In the genomic region with DNA sequence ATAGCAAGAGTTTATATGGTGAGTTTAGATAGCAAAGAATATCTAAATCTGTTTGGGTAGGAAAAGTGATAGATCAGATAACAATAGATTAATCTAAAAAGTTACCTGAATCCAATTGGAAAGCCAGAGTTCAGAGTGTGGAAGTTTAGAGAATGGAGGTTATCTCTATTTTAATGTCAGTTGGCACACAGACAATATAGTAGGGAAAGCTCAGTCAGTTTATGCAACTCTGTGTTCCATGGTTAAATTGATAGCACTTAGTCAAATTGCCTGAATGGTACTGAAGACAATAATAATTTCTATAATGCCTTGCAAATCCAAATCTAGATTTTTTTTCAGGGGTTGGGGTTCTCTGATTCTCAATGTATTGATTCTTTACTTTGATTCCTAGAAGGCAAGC, we compare ENCODE assay signal across 25 cellular contexts.
"Had no signal": no experiment of that assay in that cellular context is flagged by ENCODE, and none has a peak within 500 bp of the region (broad histone marks: within the 10 kb centered on the region; RNA-seq: fewer than 3 reads in every experiment).

No MANE protein-coding gene starts in this region.

- H3K27me3 ChIP-seq: colonic mucosa, dorsolateral prefrontal cortex, esophagus muscularis mucosa, esophagus squamous epithelium, foreskin keratinocyte, gastrocnemius medialis, gastroesophageal sphincter, heart right ventricle had no signal

- ATAC-seq: effector memory CD8-positive, alpha-beta T cell; esophagus mucosa; foreskin keratinocyte; gastrocnemius medialis; gastroesophageal sphincter; heart left ventricle; heart right ventricle had no signal

- H3K27me3 Mint-ChIP-seq: dendritic cell treated with granulocyte-macrophage colony-stimulating factor and Interleukin-4, amounts not matched to agents 40 ng/mL and 50 ng/mL, for 4 days; effector memory CD8-positive, alpha-beta T cell had no signal

- H3K27ac Mint-ChIP-seq: dendritic cell treated with granulocyte-macrophage colony-stimulating factor and Interleukin-4, amounts not matched to agents 40 ng/mL and 50 ng/mL, for 4 days; effector memory CD8-positive, alpha-beta T cell; endodermal cell had no signal

- H3K4me1 ChIP-seq: colonic mucosa, esophagus muscularis mucosa, gastrocnemius medialis, gastroesophageal sphincter, heart left ventricle, heart right ventricle had no signal

- H3K4me3 ChIP-seq: colonic mucosa, coronary artery, dorsolateral prefrontal cortex, esophagus muscularis mucosa, esophagus squamous epithelium, gastrocnemius medialis, gastroesophageal sphincter, heart left ventricle, heart right ventricle had no signal

- H3K27ac ChIP-seq: colonic mucosa, coronary artery, dorsolateral prefrontal cortex, epithelial cell of prostate, esophagus muscularis mucosa, esophagus squamous epithelium, gastrocnemius medialis, gastroesophageal sphincter, heart left ventricle, heart right ventricle had no signal

- H3K9me3 Mint-ChIP-seq: dendritic cell treated with granulocyte-macrophage colony-stimulating factor and Interleukin-4, amounts not matched to agents 40 ng/mL and 50 ng/mL, for 4 days; effector memory CD8-positive, alpha-beta T cell; endodermal cell had no signal

- H3K9me3 ChIP-seq: colonic mucosa, esophagus muscularis mucosa, esophagus squamous epithelium, gastrocnemius medialis, gastroesophageal sphincter, heart left ventricle, heart right ventricle had no signal

- H3K36me3 ChIP-seq: colonic mucosa, esophagus muscularis mucosa, esophagus squamous epithelium, gastrocnemius medialis, gastroesophageal sphincter, heart left ventricle, heart right ventricle had no signal

- DNase-seq: colonic mucosa; cortex of kidney; dermis blood vessel endothelial cell; dorsolateral prefrontal cortex; effector CD4-positive, alpha-beta T cell; effector CD8-positive, alpha-beta T cell; effector memory CD4-positive, alpha-beta T cell; effector memory CD8-positive, alpha-beta T cell; endodermal cell; erythroblast; esophagus squamous epithelium; foreskin fibroblast; foreskin keratinocyte; foreskin melanocyte; gastrocnemius medialis; glutamatergic neuron; head of caudate nucleus; heart left ventricle; heart right ventricle had no signal

- H3K4me3 Mint-ChIP-seq: dendritic cell treated with granulocyte-macrophage colony-stimulating factor and Interleukin-4, amounts not matched to agents 40 ng/mL and 50 ng/mL, for 4 days; effector memory CD8-positive, alpha-beta T cell; endodermal cell had no signal
